Comparison of ENCODE assay signal across 28 cellular contexts in genomic region chr6:168623736-168624135, GRCh38.
"Had no signal": no experiment of that assay in that cellular context is flagged by ENCODE, and none has a peak within 500 bp of the region (broad histone marks: within the 10 kb centered on the region; RNA-seq: fewer than 3 reads in every experiment).

No MANE protein-coding gene starts in this region.

- H3K27ac Mint-ChIP-seq: activated CD4-positive, alpha-beta T cell treated with anti-CD3 and anti-CD28 coated beads for 36 hours; activated CD8-positive, alpha-beta T cell treated with anti-CD3 and anti-CD28 coated beads for 36 hours; activated naive CD4-positive, alpha-beta T cell treated with anti-CD3 and anti-CD28 coated beads, Interleukin-2, amount 10 ng/mL, durations not matched to agents 7 days and 5 days; activated naive CD8-positive, alpha-beta T cell treated with anti-CD3 and anti-CD28 coated beads, Interleukin-2, amount 10 ng/mL, durations not matched to agents 7 days and 5 days; activated T-cell treated with anti-CD3 and anti-CD28 coated beads, Interleukin-2, amount 50 U/mL, for 72 hours; activated T-helper 2 cell treated with anti-CD3 and anti-CD28 coated beads, Interferon-gamma antibody, Interleukin-2, Interleukin-4, amounts not matched to agents 10 μg/mL and 5 μg/mL and 100 μg/mL, durations not matched to agents 14 hours and 24 hours and 36 hours; T-cell had no signal

- H3K36me3 Mint-ChIP-seq: activated naive CD4-positive, alpha-beta T cell treated with anti-CD3 and anti-CD28 coated beads, Interleukin-2, amount 10 ng/mL, durations not matched to agents 7 days and 5 days; T-cell had no signal

- H3K36me3 ChIP-seq: adrenal gland, MG63 had no signal

- H3K4me3 ChIP-seq: adrenal gland, MG63, SK-N-MC had no signal

- H3K27me3 Mint-ChIP-seq: activated naive CD4-positive, alpha-beta T cell treated with anti-CD3 and anti-CD28 coated beads, Interleukin-2, amount 10 ng/mL, durations not matched to agents 7 days and 5 days had no signal

- H3K27me3 ChIP-seq: adrenal gland, MG63 had no signal

- ATAC-seq: activated CD8-positive, alpha-beta T cell treated with anti-CD3 and anti-CD28 coated beads for 36 hours; Panc1; Right ventricle myocardium inferior; T-cell had no signal

- H3K4me3 Mint-ChIP-seq: activated CD4-positive, alpha-beta T cell treated with anti-CD3 and anti-CD28 coated beads for 36 hours; activated CD8-positive, alpha-beta T cell treated with anti-CD3 and anti-CD28 coated beads for 36 hours; activated naive CD4-positive, alpha-beta T cell treated with anti-CD3 and anti-CD28 coated beads, Interleukin-2, amount 10 ng/mL, durations not matched to agents 7 days and 5 days; activated naive CD8-positive, alpha-beta T cell treated with anti-CD3 and anti-CD28 coated beads, Interleukin-2, amount 10 ng/mL, durations not matched to agents 7 days and 5 days; activated T-cell treated with anti-CD3 and anti-CD28 coated beads, Interleukin-2, amount 50 U/mL, for 72 hours; T-cell had no signal

- DNase-seq: activated CD4-positive, alpha-beta T cell treated with anti-CD3 and anti-CD28 coated beads for 36 hours; activated CD4-positive, alpha-beta T cell treated with anti-CD3 and anti-CD28 coated beads, Interleukin-2, amount 50 U/mL, for 1 hour; activated CD8-positive, alpha-beta memory T cell treated with anti-CD3 and anti-CD28 coated beads, Interleukin-2, amount 50 U/mL, for 4 hours; activated CD8-positive, alpha-beta T cell treated with anti-CD3 and anti-CD28 coated beads for 36 hours; activated gamma-delta T cell treated with Interleukin-2 at 50 U/mL for 16 hours; activated naive CD4-positive, alpha-beta T cell treated with anti-CD3 and anti-CD28 coated beads, Interleukin-2, amount 10 ng/mL, durations not matched to agents 7 days and 5 days; activated naive CD8-positive, alpha-beta T cell treated with anti-CD3 and anti-CD28 coated beads, Interleukin-2, amount 10 ng/mL, durations not matched to agents 7 days and 5 days; activated T-cell treated with anti-CD3 and anti-CD28 coated beads, Interleukin-2, amount 50 U/mL, for 72 hours; adrenal gland; anterior cingulate cortex; cerebellar nuclear complex; MG63; MV-4-11; NCI-H1105; NCI-H1436; NCI-H187; NCI-H2081; NCI-H524 treated with DMSO at 0.1 percent for 48 hours; NK-92 treated with Interleukin-12 subunit alpha and Interleukin-12 subunit beta, amount 100 ng/mL, for 24 hours; OCI-M1; RPMI8226; T-cell; T-helper 2 cell; T1000 had no signal
